ENCODE assay signal across 3 cellular contexts in genomic region chr22:21510397-21510796, GRCh38. TPM values are rescaled to one million over a fixed set of nuclear protein-coding genes. Genes with fewer than 3 reads are reported as not detected.
"Had no signal": no experiment of that assay in that cellular context is flagged by ENCODE, and none has a peak within 500 bp of the region (broad histone marks: within the 10 kb centered on the region; RNA-seq: fewer than 3 reads in every experiment).

No MANE protein-coding gene starts in this region.

RNA-seq across cellular contexts. Expression of gene RIMBP3C, which starts 40.9 kb away (rescaled TPM):
- total RNA-seq: esophagus squamous epithelium, glomerular endothelial cell, mammary epithelial cell had no signal
